In the genomic region with DNA sequence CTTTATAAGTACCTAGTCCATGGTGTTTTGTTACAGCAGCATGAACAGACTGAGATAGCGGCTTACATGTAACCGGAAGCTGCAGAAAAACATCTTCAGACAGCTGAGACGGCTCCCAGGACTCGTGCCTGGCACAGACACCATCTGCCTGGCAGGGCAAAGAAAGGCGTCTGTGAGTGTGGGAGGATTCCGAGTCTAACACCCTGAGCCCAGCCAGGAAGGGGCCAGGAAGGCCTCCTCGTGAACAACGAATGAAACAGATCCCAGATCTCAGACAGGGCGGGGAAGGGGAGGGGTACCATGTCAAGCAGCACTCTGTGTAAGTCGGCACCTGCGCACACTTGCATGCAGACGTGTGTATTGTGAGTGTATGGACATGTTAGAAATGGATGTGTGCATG, we compare ENCODE assay signal across 16 cellular contexts. TPM values are rescaled to one million over a fixed set of nuclear protein-coding genes. Genes with fewer than 3 reads are reported as not detected.
DNase-seq lines count a peak whose midpoint lies in the region; ATAC-seq, FAIRE-seq and TF ChIP-seq lines count a peak whose summit lies in the region.
"Had no signal": no experiment of that assay in that cellular context is flagged by ENCODE, and none has a peak within 500 bp of the region (broad histone marks: within the 10 kb centered on the region; RNA-seq: fewer than 3 reads in every experiment).

No MANE protein-coding gene starts in this region.

- H3K4me3 Mint-ChIP-seq in T-helper 17 cell (no peak overlapping the region), chondrocyte (ENCODE audit: unreplicated experiment) (no peak overlapping the region)

- no peaks in the 10 kb centered on the region for H3K9me3 Mint-ChIP-seq in chondrocyte (ENCODE audit: low read depth)

- BruUV-seq in K562 (replicated peaks; lab: Mats Ljungman, UMichigan), result no TSS peak

- no peaks in the 10 kb centered on the region for H3K27me3 ChIP-seq in K562 (ENCODE audit: control insufficient read depth in 2 of 2, insufficient read depth in 2 of 2, low read length in 2 of 2)
- H3K27me3 ChIP-seq in spleen (replicated peaks in 1 of 7), result no peaks in the 10 kb centered on the region
- H3K27me3 ChIP-seq: MG63 had no signal

- TF ChIP-seq CTCF in K562 (IDR thresholded peaks at IDR 0.05 in 2 of 3, conservative IDR thresholded peaks at IDR 0.05 in 1 of 3; ENCODE audit: insufficient read depth in 2 of 3, low read depth in 1 of 3, low read length in 3 of 3) (no peak), spleen (IDR thresholded peaks at IDR 0.05 in 8 of 11, conservative IDR thresholded peaks at IDR 0.05 in 3 of 11) (no peak), chondrocyte (IDR thresholded peaks at IDR 0.05) (no peak)

- TF ChIP-seq EP300 in K562 (IDR thresholded peaks at IDR 0.05; ENCODE audit: low read length), result no peak

- H3K4me1 Mint-ChIP-seq in T-helper 17 cell (peaks cover 20% of the 10 kb centered on the region), chondrocyte (ENCODE audit: low read depth) (peaks cover 10% of the 10 kb centered on the region)

- H3K27ac Mint-ChIP-seq in T-helper 17 cell, result no peak overlapping the region
- H3K27ac Mint-ChIP-seq in chondrocyte (ENCODE audit: unreplicated experiment), result no peak overlapping the region

- in situ Hi-C loops in K562 (cut with MboI), result no loop called here

- TF ChIP-seq RAD21 in K562 (CRISPR knock-in tag; conservative IDR thresholded peaks at IDR 0.05 in 1 of 2, IDR thresholded peaks at IDR 0.05 in 1 of 2), result no peak

- no peak overlapping the region for H3K4me3 ChIP-seq in K562
- H3K4me3 ChIP-seq in spleen, result no peak overlapping the region
- H3K4me3 ChIP-seq: A549, MG63 had no signal

- TF ChIP-seq POLR2A in K562 (conservative IDR thresholded peaks at IDR 0.05) (no peak), spleen (IDR thresholded peaks at IDR 0.05) (no peak)

- peaks cover 14 to 50% of the 10 kb centered on the region in 2 experiments; a peak in 4 of 5 replicates for H3K4me1 ChIP-seq in K562 (replicated peaks in 1 of 2; ENCODE audit: control insufficient read depth in 2 of 2, insufficient read depth in 2 of 2, low read length in 2 of 2)
- peaks cover 6 to 53% (median 28%) of the 10 kb centered on the region in 6 donors for H3K4me1 ChIP-seq in spleen

- no peaks in the 10 kb centered on the region for H4K20me1 ChIP-seq in K562 (replicated peaks; ENCODE audit: control insufficient read depth, insufficient read depth, low read length)

- CTCF ChIA-PET in K562 (lab: Yijun Ruan, JAX; ENCODE audit: low intra/inter-chr PET ratio), result no interaction called here

- H3K27me3 Mint-ChIP-seq in T-helper 17 cell (no peaks in the 10 kb centered on the region), chondrocyte (ENCODE audit: low read depth) (no peaks in the 10 kb centered on the region)

- H3K9me3 ChIP-seq in K562 (replicated peaks; ENCODE audit: control insufficient read depth, insufficient read depth, low read depth, low read length) (no peaks in the 10 kb centered on the region), spleen (no peaks in the 10 kb centered on the region), T-helper 17 cell (ENCODE audit: control insufficient read depth, low read length, poor library complexity, severe bottlenecking) (no peaks in the 10 kb centered on the region)
- H3K9me3 ChIP-seq: A549, MG63 had no signal

- POLR2A ChIA-PET in K562 (lab: Yijun Ruan, JAX), result interaction anchor here (5.6 kb wide), 1 partner anchor 14 kb away, joined by 37 read pairs; no protein-coding TSS in a partner anchor

- no peak for FAIRE-seq in K562 (lab: Jason Lieb, UNC)
- FAIRE-seq: A549 had no signal

- WGBS in K562 (ENCODE audit: insufficient coverage, low coverage, missing lambda C conversion rate), result 74% methylated on average over 12 of the region's 12 CpGs
- WGBS in spleen, 5 donors, result 83 to 92% (median 86%) methylated on average over 12 of the region's 12 CpGs

- no peak overlapping the region for H3K4me2 ChIP-seq in K562 (ENCODE audit: insufficient read depth, low read length)
- H3K4me2 ChIP-seq: A549 had no signal

- H3K9me1 ChIP-seq in K562 (ENCODE audit: control insufficient read depth, insufficient read depth, low read length), result no peaks in the 10 kb centered on the region

- peaks cover 2% of the 10 kb centered on the region for H3K36me3 Mint-ChIP-seq in T-helper 17 cell (ENCODE audit: low read depth)
- H3K36me3 Mint-ChIP-seq in chondrocyte (ENCODE audit: low read depth), result peaks cover 1% of the 10 kb centered on the region

- H3K79me2 ChIP-seq in K562 (ENCODE audit: control insufficient read depth, insufficient read depth, low read length), result peaks cover 7% of the 10 kb centered on the region

- no peak for ATAC-seq in K562
- ATAC-seq in T-helper 17 cell, result no peak
- ATAC-seq: A549, PC-3 had no signal

- DNase-seq in DMS 273 treated with DMSO at 0.1 percent for 48 hours (lab: John Stamatoyannopoulos, UW) (peak; percentile 36), K562 (ENCODE audit: extremely low read depth in 1 of 4, low spot score in 3 of 4) (no peak), islet precursor cell (peak; percentile 51), spleen (peak; percentile 50), T-helper 17 cell (no peak), chondrocyte (ENCODE audit: low spot score) (no peak)
- no peak for DNase-seq in stimulated activated CD4-positive, alpha-beta T cell treated with anti-CD3 and anti-CD28 coated beads, Interleukin-2, amount 100 ng/mL, for 24 hours
- DNase-seq: Karpas-422, MG63, NCI-H1092, NCI-H1694 treated with DMSO at 0.1 percent for 48 hours, NCI-H2107, NCI-H446, PC-3 had no signal

- H3K27ac ChIP-seq in K562 (ENCODE audit: extremely low read depth, low read depth, low read length) (no peak overlapping the region), spleen (no peak overlapping the region)

- peak overlapping the region in 1 of 2 experiments; percentile 31; a peak in 2 of 4 replicates for H3K9ac ChIP-seq in K562 (ENCODE audit: insufficient read depth in 1 of 2, low read depth in 2 of 2, low read length in 2 of 2)

- H2AFZ ChIP-seq in K562 (ENCODE audit: low read depth, low read length), result no peak overlapping the region

- H3K36me3 ChIP-seq in K562 (ENCODE audit: control insufficient read depth, insufficient read depth, low read length) (no peaks in the 10 kb centered on the region), spleen (no peaks in the 10 kb centered on the region)

- intact Hi-C loops in K562 (cut with micrococcal nuclease), result no loop called here
- intact Hi-C loops in spleen (cut with DNase I; ENCODE audit: low total_unique reads), result no loop called here

RNA-seq across cellular contexts. Expression of a gene that starts 4.4 kb away (rescaled TPM):
- 268 and 441 TPM in 2 replicates for total RNA-seq in K562 (2011; cell fraction: chromatin; rRNA removed; ENCODE audit: low replicate concordance)
- 196 and 213 TPM in 2 replicates for total RNA-seq in K562 (2011; cell fraction: nucleolus; rRNA removed)
- total RNA-seq in K562 (2011; cell fraction: nucleoplasm; rRNA removed), result 179 and 187 TPM in 2 replicates
- total RNA-seq in K562 (2014; rRNA removed) (26.1 and 39.0 TPM in 2 replicates), K562 (2014; rRNA removed; fragmentation: Illumina TruSeq; extraction: Trizol) (35.9 and 41.3 TPM in 2 replicates), K562 (2015; rRNA removed; fragmentation: Illumina TruSeq; extraction: Trizol) (35.7 and 36.6 TPM in 2 replicates), K562 (2021) (95.3 and 114 TPM in 2 replicates), spleen (100 to 1,000 TPM in 5 of 7 donors, 10 to 100 TPM in 2; 74.3 to 216 (median 160) TPM), T-helper 17 cell (100 to 1,000 TPM; 218 to 273 TPM), chondrocyte (93.0 to 94.5 TPM (median 93.9 TPM) in 3 replicates)
- polyA plus RNA-seq in K562 (2011; rRNA removed) (82.8 and 96.8 TPM in 2 replicates), K562 (2014; fragmentation: Illumina TruSeq; extraction: Trizol) (123 and 133 TPM in 2 replicates), K562 (2014; fragmentation: Nextera tagmentation; extraction: Ambion mirVana) (1 to 10 TPM; 6.5 to 7.4 TPM), K562 (2014; rRNA removed) (81.0 and 90.3 TPM in 2 replicates), spleen (100 to 1,000 TPM in 1 of 3 donors, 10 to 100 TPM in 2; 46.5 to 122 (median 67.2) TPM)
- polyA plus RNA-seq in K562 (2011; cell fraction: cytosol; rRNA removed), result 51.5 and 60.4 TPM in 2 replicates
- 306 and 488 TPM in 2 replicates for polyA plus RNA-seq in K562 (2011; cell fraction: nucleus; rRNA removed)
- polyA plus RNA-seq in K562 (2012), result 102 and 106 TPM in 2 replicates
- polyA minus RNA-seq in K562 (2011; rRNA and poly(A)+ RNA removed), result 56.2 and 74.7 TPM in 2 replicates
- polyA minus RNA-seq in K562 (2011; cell fraction: cytosol; rRNA and poly(A)+ RNA removed), result 45.7 and 51.3 TPM in 2 replicates
- polyA minus RNA-seq in K562 (2011; cell fraction: nucleus; rRNA and poly(A)+ RNA removed), result 71.1 and 74.9 TPM in 2 replicates

RNA-seq across cellular contexts. Expression of a gene that starts 39.6 kb away (rescaled TPM):
- total RNA-seq in K562 (2011; cell fraction: chromatin; rRNA removed; ENCODE audit: low replicate concordance), result 0.44 TPM in 1 of 2 replicates, not detected in the other
- 0.66 and 0.83 TPM in 2 replicates for total RNA-seq in K562 (2011; cell fraction: nucleolus; rRNA removed)
- total RNA-seq in K562 (2011; cell fraction: nucleoplasm; rRNA removed), result 0.69 TPM in 1 of 2 replicates, not detected in the other
- not detected in 2 replicates for total RNA-seq in K562 (2014; rRNA removed)
- total RNA-seq in K562 (2014; rRNA removed; fragmentation: Illumina TruSeq; extraction: Trizol), result not detected in 2 replicates
- total RNA-seq in K562 (2015; rRNA removed; fragmentation: Illumina TruSeq; extraction: Trizol), result not detected in 2 replicates
- 0.18 and 0.35 TPM in 2 replicates for total RNA-seq in K562 (2021)
- 0.21 and 0.85 TPM in 2 replicates for polyA plus RNA-seq in K562 (2011; rRNA removed)
- 0.34 and 1.3 TPM in 2 replicates for polyA plus RNA-seq in K562 (2011; cell fraction: cytosol; rRNA removed)
- polyA plus RNA-seq in K562 (2011; cell fraction: nucleus; rRNA removed), result 0.88 and 1.2 TPM in 2 replicates
- 0.16 and 0.19 TPM in 2 replicates for polyA plus RNA-seq in K562 (2012)
- not detected in 2 replicates for polyA plus RNA-seq in K562 (2014; fragmentation: Illumina TruSeq; extraction: Trizol)
- polyA plus RNA-seq in K562 (2014; fragmentation: Nextera tagmentation; extraction: Ambion mirVana), result not detected
- not detected in 2 replicates for polyA plus RNA-seq in K562 (2014; rRNA removed)
- polyA minus RNA-seq in K562 (2011; rRNA and poly(A)+ RNA removed), result not detected in 2 replicates
- polyA minus RNA-seq in K562 (2011; cell fraction: cytosol; rRNA and poly(A)+ RNA removed), result 1.0 TPM in 1 of 2 replicates, not detected in the other
- 0.27 TPM in 1 of 2 replicates, not detected in the other for polyA minus RNA-seq in K562 (2011; cell fraction: nucleus; rRNA and poly(A)+ RNA removed)
- 10 to 100 TPM; 18.9 to 60.1 (median 39.4) TPM for total RNA-seq in spleen
- 10 to 100 TPM; 14.8 to 24.5 (median 16.1) TPM for polyA plus RNA-seq in spleen
- total RNA-seq in T-helper 17 cell, result 100 to 1,000 TPM; 119 to 122 TPM
- total RNA-seq in chondrocyte, result not detected in 3 replicates
- total RNA-seq: SK-MEL-5 had no signal
- polyA plus RNA-seq: A549 had no signal

RNA-seq across cellular contexts. Expression of a gene that starts 49.0 kb away (rescaled TPM):
- 2.9 and 6.6 TPM in 2 replicates for total RNA-seq in K562 (2011; cell fraction: chromatin; rRNA removed; ENCODE audit: low replicate concordance)
- 10.0 and 10.5 TPM in 2 replicates for total RNA-seq in K562 (2011; cell fraction: nucleolus; rRNA removed)
- 4.4 and 5.7 TPM in 2 replicates for total RNA-seq in K562 (2011; cell fraction: nucleoplasm; rRNA removed)
- total RNA-seq in K562 (2014; rRNA removed) (1.8 and 2.5 TPM in 2 replicates), K562 (2014; rRNA removed; fragmentation: Illumina TruSeq; extraction: Trizol) (0.11 and 0.13 TPM in 2 replicates), K562 (2015; rRNA removed; fragmentation: Illumina TruSeq; extraction: Trizol) (1.0 and 1.2 TPM in 2 replicates), K562 (2021) (2.9 and 5.4 TPM in 2 replicates), spleen (100 to 1,000 TPM in 3 of 7 donors, 10 to 100 TPM in 4; 41.7 to 185 (median 91.6) TPM), T-helper 17 cell (10 to 100 TPM; 47.2 to 56.2 TPM), chondrocyte (53.3 to 206 TPM (median 189 TPM) in 3 replicates)
- polyA plus RNA-seq in K562 (2011; rRNA removed) (3.7 and 8.3 TPM in 2 replicates), K562 (2014; fragmentation: Illumina TruSeq; extraction: Trizol) (0.58 and 0.78 TPM in 2 replicates), K562 (2014; fragmentation: Nextera tagmentation; extraction: Ambion mirVana) (not detected), K562 (2014; rRNA removed) (0.81 and 1.9 TPM in 2 replicates), spleen (10 to 100 TPM; 11.1 to 28.2 (median 16.5) TPM)
- 9.7 and 12.8 TPM in 2 replicates for polyA plus RNA-seq in K562 (2011; cell fraction: cytosol; rRNA removed)
- 9.1 and 10.2 TPM in 2 replicates for polyA plus RNA-seq in K562 (2011; cell fraction: nucleus; rRNA removed)
- polyA plus RNA-seq in K562 (2012), result 4.9 and 9.3 TPM in 2 replicates
- polyA minus RNA-seq in K562 (2011; rRNA and poly(A)+ RNA removed), result 2.9 and 3.7 TPM in 2 replicates
- polyA minus RNA-seq in K562 (2011; cell fraction: cytosol; rRNA and poly(A)+ RNA removed), result 7.0 and 15.5 TPM in 2 replicates
- polyA minus RNA-seq in K562 (2011; cell fraction: nucleus; rRNA and poly(A)+ RNA removed), result 4.8 and 6.9 TPM in 2 replicates

RNA-seq across cellular contexts. Expression of a gene that starts 55.7 kb away (rescaled TPM):
- 0.86 TPM in 1 of 2 replicates, not detected in the other for total RNA-seq in K562 (2011; cell fraction: chromatin; rRNA removed; ENCODE audit: low replicate concordance)
- 0.53 and 0.83 TPM in 2 replicates for total RNA-seq in K562 (2011; cell fraction: nucleolus; rRNA removed)
- total RNA-seq in K562 (2011; cell fraction: nucleoplasm; rRNA removed), result 0.99 TPM in 1 of 2 replicates, not detected in the other
- total RNA-seq in K562 (2014; rRNA removed) (0.18 TPM in 1 of 2 replicates, not detected in the other), K562 (2014; rRNA removed; fragmentation: Illumina TruSeq; extraction: Trizol) (not detected in 2 replicates), K562 (2015; rRNA removed; fragmentation: Illumina TruSeq; extraction: Trizol) (not detected in 2 replicates), K562 (2021) (0.11 TPM in 1 of 2 replicates, not detected in the other), spleen (100 to 1,000 TPM in 1 of 7 donors, 10 to 100 TPM in 6; 55.6 to 141 (median 66.6) TPM), T-helper 17 cell (1 to 10 TPM; 4.4 to 6.0 TPM), chondrocyte (1.3 to 2.5 TPM (median 2.1 TPM) in 3 replicates)
- polyA plus RNA-seq in K562 (2011; rRNA removed) (0.19 and 0.46 TPM in 2 replicates), K562 (2014; fragmentation: Illumina TruSeq; extraction: Trizol) (0.15 TPM in 1 of 2 replicates, not detected in the other), K562 (2014; fragmentation: Nextera tagmentation; extraction: Ambion mirVana) (not detected), K562 (2014; rRNA removed) (not detected in 2 replicates), spleen (10 to 100 TPM in 1 of 3 donors, 1 to 10 TPM in 2; 6.0 to 15.2 (median 7.0) TPM)
- 0.35 and 1.1 TPM in 2 replicates for polyA plus RNA-seq in K562 (2011; cell fraction: cytosol; rRNA removed)
- 0.31 and 0.47 TPM in 2 replicates for polyA plus RNA-seq in K562 (2011; cell fraction: nucleus; rRNA removed)
- polyA plus RNA-seq in K562 (2012), result 0.36 and 0.57 TPM in 2 replicates
- polyA minus RNA-seq in K562 (2011; rRNA and poly(A)+ RNA removed), result 0.18 and 0.33 TPM in 2 replicates
- polyA minus RNA-seq in K562 (2011; cell fraction: cytosol; rRNA and poly(A)+ RNA removed), result not detected in 2 replicates
- 0.94 TPM in 1 of 2 replicates, not detected in the other for polyA minus RNA-seq in K562 (2011; cell fraction: nucleus; rRNA and poly(A)+ RNA removed)

Comparison
In these comparisons a context has a peak if more than half of its experiments do, and no peak if none do; other contexts are left out.
1. DNase-seq: peak in DMS 273 treated with DMSO at 0.1 percent for 48 hours (single experiment), islet precursor cell (single experiment) and spleen (single experiment); none in K562 (0 of 4), stimulated activated CD4-positive, alpha-beta T cell treated with anti-CD3 and anti-CD28 coated beads, Interleukin-2, amount 100 ng/mL, for 24 hours (0 of 2), T-helper 17 cell (0 of 3) and chondrocyte (single experiment).
2. RNA of a gene that starts 39.6 kb away (total RNA-seq): 119 to 122 TPM in T-helper 17 cell and 18.9 to 60.1 TPM in spleen; not detected in chondrocyte and 0.18 to 0.83 TPM in K562; every median in the first group is over 10 times any median in the second.